ENCODE assay signal across 17 cellular contexts in the genomic region with DNA sequence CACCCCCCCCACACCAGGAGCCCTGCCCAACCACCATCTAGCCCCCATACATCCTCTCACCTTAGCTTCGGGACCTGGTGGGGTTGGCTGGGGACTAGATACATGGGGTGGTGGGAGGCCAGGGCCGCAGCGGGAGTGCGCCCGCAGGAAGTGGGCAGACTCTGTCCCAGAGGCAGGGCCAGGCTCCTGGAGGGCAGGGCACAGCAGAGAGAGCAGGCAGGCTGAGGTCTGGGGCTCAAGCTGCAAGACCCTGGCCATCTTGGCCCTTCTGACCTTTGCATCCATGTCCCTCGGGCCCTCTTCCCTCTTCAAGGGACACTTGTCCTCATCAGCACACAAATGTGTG. TPM values are rescaled to one million over a fixed set of nuclear protein-coding genes. Genes with fewer than 3 reads are reported as not detected.
A peak's percentile ranks its signal among the peaks of the same experiment; 100 is the strongest.
DNase-seq lines count a peak whose midpoint lies in the region; TF ChIP-seq lines count a peak whose summit lies in the region.
"Had no signal": no experiment of that assay in that cellular context is flagged by ENCODE, and none has a peak within 500 bp of the region (broad histone marks: within the 10 kb centered on the region; RNA-seq: fewer than 3 reads in every experiment).

No MANE protein-coding gene starts in this region.

- H3K9me3 ChIP-seq in HEK293 (ENCODE audit: control insufficient read depth, insufficient read depth, low read depth, low read length) (no peaks in the 10 kb centered on the region), osteoblast (ENCODE audit: low read depth, low read length) (no peaks in the 10 kb centered on the region)
- H3K9me3 ChIP-seq: Peyer's patch, transverse colon had no signal

- H3K27me3 ChIP-seq in osteoblast (ENCODE audit: insufficient read depth, low read length): no peaks in the 10 kb centered on the region
- H3K27me3 ChIP-seq: Peyer's patch, transverse colon had no signal

- H3K36me3 Mint-ChIP-seq in chondrocyte (ENCODE audit: low read depth): no peaks in the 10 kb centered on the region

- H2AFZ ChIP-seq in osteoblast (ENCODE audit: low read length): no peak overlapping the region
- H2AFZ ChIP-seq: parathyroid adenoma had no signal

- no peaks in the 10 kb centered on the region for H3K9me3 Mint-ChIP-seq in chondrocyte (ENCODE audit: low read depth)
- H3K9me3 Mint-ChIP-seq: activated naive CD4-positive, alpha-beta T cell treated with anti-CD3 and anti-CD28 coated beads, Interleukin-2, amount 50 U/mL, for 72 hours; activated T-cell treated with anti-CD3 and anti-CD28 coated beads, Interleukin-2, amount 50 U/mL, for 4 hours; stimulated activated naive CD8-positive, alpha-beta T cell treated with anti-CD3 and anti-CD28 coated beads, Interleukin-15, Interleukin-2, amounts not matched to agents 100 ng/mL and 50 ng/mL, for 24 hours had no signal

- H3K4me3 ChIP-seq in HEK293 (ENCODE audit: low read depth, low read length) (no peak overlapping the region), osteoblast (ENCODE audit: insufficient read depth, low read length) (no peak overlapping the region)
- H3K4me3 ChIP-seq: coronary artery, K562, Peyer's patch, transverse colon had no signal

- no peak overlapping the region for H3K27ac Mint-ChIP-seq in chondrocyte (ENCODE audit: unreplicated experiment)
- H3K27ac Mint-ChIP-seq: activated naive CD4-positive, alpha-beta T cell treated with anti-CD3 and anti-CD28 coated beads, Interleukin-2, amount 50 U/mL, for 72 hours; stimulated activated naive CD8-positive, alpha-beta T cell treated with anti-CD3 and anti-CD28 coated beads, Interleukin-15, Interleukin-2, amounts not matched to agents 100 ng/mL and 50 ng/mL, for 24 hours had no signal

- no peak overlapping the region for H3K4me3 Mint-ChIP-seq in chondrocyte (ENCODE audit: unreplicated experiment)
- H3K4me3 Mint-ChIP-seq: stimulated activated naive CD8-positive, alpha-beta T cell treated with anti-CD3 and anti-CD28 coated beads, Interleukin-15, Interleukin-2, amounts not matched to agents 100 ng/mL and 50 ng/mL, for 24 hours had no signal

- H4K20me1 ChIP-seq in osteoblast (ENCODE audit: insufficient read depth, low read length): peaks cover 6% of the 10 kb centered on the region

- H3K4me2 ChIP-seq in osteoblast (ENCODE audit: insufficient read depth, low read length): no peak overlapping the region

- H3K4me1 ChIP-seq in HEK293 (ENCODE audit: control insufficient read depth, insufficient read depth, low read length) (0 out of 2 replicates have a peak, but pooled peaks cover 4% of the 10 kb centered on the region), osteoblast (ENCODE audit: insufficient read depth, low read length) (peaks cover 23% of the 10 kb centered on the region)

- peaks cover 30% of the 10 kb centered on the region for H3K4me1 Mint-ChIP-seq in chondrocyte (ENCODE audit: low read depth)

- no peak for TF ChIP-seq CTCF in HEK293 (tag by site-specific recombination; IDR thresholded peaks at IDR 0.05)
- peak; percentile 19 for TF ChIP-seq CTCF in chondrocyte (IDR thresholded peaks at IDR 0.05)
- no peak for TF ChIP-seq CTCF in osteoblast (IDR thresholded peaks at IDR 0.05; ENCODE audit: extremely low read depth, low read depth, low read length)

- POLR2A ChIA-PET in HEK293 (lab: Yijun Ruan, JAX): interaction anchor here (0.6 kb wide), 1 partner anchor 271 kb away, joined by 3 read pairs; no protein-coding TSS in a partner anchor

- DNase-seq in chondrocyte (ENCODE audit: low spot score) (no peak), osteoblast (ENCODE audit: insufficient read length, low spot score, missing footprints) (peak; percentile 77), SKM-1 treated with dmso at 0.1 percent for 144 hours (lab: John Stamatoyannopoulos, UW; ENCODE audit: unreplicated experiment) (no peak), substantia nigra (lab: John Stamatoyannopoulos, UW) (no peak), germinal center (ENCODE audit: low spot score) (no peak)
- DNase-seq: activated T-cell treated with anti-CD3 and anti-CD28 coated beads, Interleukin-2, amount 50 U/mL, for 4 hours; NCI-H187 treated with DMSO at 0.1 percent for 48 hours; NCI-H2227 treated with DMSO at 0.1 percent for 48 hours; Peyer's patch; T-helper 9 cell; transverse colon had no signal

- H3K36me3 ChIP-seq in HEK293 (ENCODE audit: control insufficient read depth in 2 of 2, insufficient read depth in 1 of 2, low read length in 2 of 2) (peaks cover 0 to 41% of the 10 kb centered on the region in 2 experiments; a peak in 1 of 3 replicates), osteoblast (ENCODE audit: insufficient read depth, low read length) (peaks cover 5% of the 10 kb centered on the region)
- H3K36me3 ChIP-seq: transverse colon had no signal

- H3K79me2 ChIP-seq in osteoblast (ENCODE audit: insufficient read depth, low read length): peaks cover 15% of the 10 kb centered on the region
- H3K79me2 ChIP-seq: parathyroid adenoma had no signal

- H3K27ac ChIP-seq in HEK293 (ENCODE audit: extremely low read depth, low read depth, low read length) (no peak overlapping the region), osteoblast (ENCODE audit: low read depth, low read length) (no peak overlapping the region), substantia nigra (ENCODE audit: low read depth, low read length, poor library complexity, severe bottlenecking) (no peak overlapping the region)
- H3K27ac ChIP-seq: coronary artery, parathyroid adenoma, Peyer's patch, transverse colon had no signal

- H3K27me3 Mint-ChIP-seq in chondrocyte (ENCODE audit: low read depth): no peaks in the 10 kb centered on the region
- H3K27me3 Mint-ChIP-seq: stimulated activated naive CD8-positive, alpha-beta T cell treated with anti-CD3 and anti-CD28 coated beads, Interleukin-15, Interleukin-2, amounts not matched to agents 100 ng/mL and 50 ng/mL, for 24 hours had no signal

- CTCF ChIA-PET in HEK293 (lab: Yijun Ruan, JAX): interaction anchor here (1.0 to 1.4 kb wide), 6 partner anchors 8 to 153 kb away, joined by 3 to 4 read pairs (median 3); no protein-coding TSS in a partner anchor

TF ChIP-seq in HEK293, 187 proteins besides CTCF, POLR2A, EP300 and RAD21:
- TF ChIP-seq, protein P1, sequence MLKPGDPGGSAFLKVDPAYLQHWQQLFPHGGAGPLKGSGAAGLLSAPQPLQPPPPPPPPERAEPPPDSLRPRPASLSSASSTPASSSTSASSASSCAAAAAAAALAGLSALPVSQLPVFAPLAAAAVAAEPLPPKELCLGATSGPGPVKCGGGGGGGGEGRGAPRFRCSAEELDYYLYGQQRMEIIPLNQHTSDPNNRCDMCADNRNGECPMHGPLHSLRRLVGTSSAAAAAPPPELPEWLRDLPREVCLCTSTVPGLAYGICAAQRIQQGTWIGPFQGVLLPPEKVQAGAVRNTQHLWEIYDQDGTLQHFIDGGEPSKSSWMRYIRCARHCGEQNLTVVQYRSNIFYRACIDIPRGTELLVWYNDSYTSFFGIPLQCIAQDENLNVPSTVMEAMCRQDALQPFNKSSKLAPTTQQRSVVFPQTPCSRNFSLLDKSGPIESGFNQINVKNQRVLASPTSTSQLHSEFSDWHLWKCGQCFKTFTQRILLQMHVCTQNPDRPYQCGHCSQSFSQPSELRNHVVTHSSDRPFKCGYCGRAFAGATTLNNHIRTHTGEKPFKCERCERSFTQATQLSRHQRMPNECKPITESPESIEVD (tag by site-specific recombination; IDR thresholded peaks at IDR 0.05): no peak
- TF ChIP-seq SCRT1 (tag by site-specific recombination; IDR thresholded peaks at IDR 0.05; ENCODE audit: borderline replicate concordance): no peak
- TF ChIP-seq ZNF48 (tag by site-specific recombination; IDR thresholded peaks at IDR 0.05): no peak
- TF ChIP-seq, protein P2, sequence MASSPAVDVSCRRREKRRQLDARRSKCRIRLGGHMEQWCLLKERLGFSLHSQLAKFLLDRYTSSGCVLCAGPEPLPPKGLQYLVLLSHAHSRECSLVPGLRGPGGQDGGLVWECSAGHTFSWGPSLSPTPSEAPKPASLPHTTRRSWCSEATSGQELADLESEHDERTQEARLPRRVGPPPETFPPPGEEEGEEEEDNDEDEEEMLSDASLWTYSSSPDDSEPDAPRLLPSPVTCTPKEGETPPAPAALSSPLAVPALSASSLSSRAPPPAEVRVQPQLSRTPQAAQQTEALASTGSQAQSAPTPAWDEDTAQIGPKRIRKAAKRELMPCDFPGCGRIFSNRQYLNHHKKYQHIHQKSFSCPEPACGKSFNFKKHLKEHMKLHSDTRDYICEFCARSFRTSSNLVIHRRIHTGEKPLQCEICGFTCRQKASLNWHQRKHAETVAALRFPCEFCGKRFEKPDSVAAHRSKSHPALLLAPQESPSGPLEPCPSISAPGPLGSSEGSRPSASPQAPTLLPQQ (tag by site-specific recombination; IDR thresholded peaks at IDR 0.05): no peak
- no peak for TF ChIP-seq ZNF138 (tag by site-specific recombination; IDR thresholded peaks at IDR 0.05; ENCODE audit: borderline replicate concordance)
- TF ChIP-seq EGR2 (tag by site-specific recombination; IDR thresholded peaks at IDR 0.05; ENCODE audit: low read depth): peak; percentile 7; the same call in 1 of the 2 replicates
- TF ChIP-seq ZFHX2 (tag by site-specific recombination; conservative IDR thresholded peaks at IDR 0.05): 0 out of 2 replicates have a peak, but pooled peaks have one; percentile 72

RNA-seq across cellular contexts. Expression of a gene that starts 2.7 kb away (rescaled TPM):
- 6.2 to 9.2 TPM (median 6.4 TPM) in 3 replicates for total RNA-seq in chondrocyte
- total RNA-seq in osteoblast: 13.3 and 15.9 TPM in 2 replicates

RNA-seq across cellular contexts. Expression of a gene that starts 2.8 kb away (rescaled TPM):
- total RNA-seq in chondrocyte: 0.82 to 3.1 TPM (median 0.85 TPM) in 3 replicates
- 6.2 and 6.9 TPM in 2 replicates for total RNA-seq in osteoblast

RNA-seq across cellular contexts. Expression of a gene that starts 3.1 kb away (rescaled TPM):
- total RNA-seq in chondrocyte (2.5 to 3.5 TPM (median 3.3 TPM) in 3 replicates), osteoblast (2.4 and 2.9 TPM in 2 replicates)

RNA-seq across cellular contexts. Expression of a gene that starts 3.8 kb away (rescaled TPM):
- total RNA-seq in chondrocyte (16.2 to 18.0 TPM (median 17.2 TPM) in 3 replicates), osteoblast (16.5 and 18.8 TPM in 2 replicates)

RNA-seq across cellular contexts. Expression of a gene that starts 18.9 kb away (rescaled TPM):
- 0.97 to 1.8 TPM (median 1.5 TPM) in 3 replicates for total RNA-seq in chondrocyte
- total RNA-seq in osteoblast: under 0.01 TPM in 2 replicates
